Comparison of ENCODE assay signal across 8 cellular contexts in the genomic region with DNA sequence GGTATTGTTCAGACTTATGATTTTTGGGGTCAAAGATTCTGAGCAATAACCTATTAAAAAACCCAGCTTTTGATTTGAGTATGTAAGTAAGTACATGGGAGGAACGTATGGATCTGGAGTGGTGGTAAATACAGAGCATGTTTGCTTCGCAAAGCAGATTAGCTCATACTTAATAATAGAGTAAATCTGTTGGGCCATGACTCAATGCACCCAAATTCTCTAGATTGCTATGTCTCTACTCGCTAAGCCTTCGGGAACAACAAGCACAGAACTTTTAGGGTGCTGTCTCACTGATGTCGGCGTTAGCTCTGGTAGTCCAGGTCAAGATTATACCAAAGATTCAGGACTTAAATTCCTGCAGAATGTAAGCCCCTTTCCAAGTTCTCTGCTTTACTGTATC. TPM values are rescaled to one million over a fixed set of nuclear protein-coding genes. Genes with fewer than 3 reads are reported as not detected.
DNase-seq lines count a peak whose midpoint lies in the region; ATAC-seq and TF ChIP-seq lines count a peak whose summit lies in the region.

No MANE protein-coding gene starts in this region.

- intact Hi-C loops in testis (cut with DNase I; ENCODE audit: low total_unique reads): no loop called here

- H3K27me3 Mint-ChIP-seq in T-helper 2 cell treated with Interferon-gamma antibody and Interleukin-4, amounts not matched to agents 5 μg/mL and 100 μg/mL, for 36 hours (ENCODE audit: low read depth): peaks cover 8% of the 10 kb centered on the region
- peaks cover 5% of the 10 kb centered on the region for H3K27me3 Mint-ChIP-seq in activated T-helper 17 cell treated with anti-CD3 and anti-CD28 coated beads, Interleukin-2, amount 50 U/mL, for 72 hours

- H3K27me3 ChIP-seq in iPS-20b (ENCODE audit: insufficient read depth, low read length) (no peaks in the 10 kb centered on the region), testis (no peaks in the 10 kb centered on the region)

- WGBS in testis, 2 donors: 44 to 55% methylated on average over 6 of the region's 6 CpGs

- H3K4me3 ChIP-seq in iPS-20b (ENCODE audit: low read length) (peak overlapping the region; percentile 98), testis (peak overlapping the region; percentile 88 to 91)

- DNase-seq in T-helper 2 cell treated with Interferon-gamma antibody and Interleukin-4, amounts not matched to agents 5 μg/mL and 100 μg/mL, for 36 hours (ENCODE audit: low spot score): no peak
- no peak for DNase-seq in T-helper 2 cell
- no peak for DNase-seq in testis
- DNase-seq in GM19238 (ENCODE audit: insufficient read length, low spot score): no peak

- peaks cover 16% of the 10 kb centered on the region for H3K4me1 Mint-ChIP-seq in T-helper 2 cell treated with Interferon-gamma antibody and Interleukin-4, amounts not matched to agents 5 μg/mL and 100 μg/mL, for 36 hours (ENCODE audit: low read depth)
- H3K4me1 Mint-ChIP-seq in activated T-helper 17 cell treated with anti-CD3 and anti-CD28 coated beads, Interleukin-2, amount 50 U/mL, for 72 hours: peaks cover 11% of the 10 kb centered on the region

- ATAC-seq in activated T-helper 17 cell treated with anti-CD3 and anti-CD28 coated beads, Interleukin-2, amount 50 U/mL, for 72 hours (replicated peaks): peak; percentile 14
- no peak for ATAC-seq in GM18870 (IDR thresholded peaks at IDR 0.05; ENCODE audit: unreplicated experiment)
- ATAC-seq in HG03457 (IDR thresholded peaks at IDR 0.05; ENCODE audit: unreplicated experiment): no peak

- no peaks in the 10 kb centered on the region for H3K9me3 Mint-ChIP-seq in T-helper 2 cell treated with Interferon-gamma antibody and Interleukin-4, amounts not matched to agents 5 μg/mL and 100 μg/mL, for 36 hours
- no peaks in the 10 kb centered on the region for H3K9me3 Mint-ChIP-seq in activated T-helper 17 cell treated with anti-CD3 and anti-CD28 coated beads, Interleukin-2, amount 50 U/mL, for 72 hours

- no peak for TF ChIP-seq CTCF in testis (IDR thresholded peaks at IDR 0.05)

- no peaks in the 10 kb centered on the region for H3K9me3 ChIP-seq in iPS-20b (ENCODE audit: insufficient read depth, low read depth, low read length)
- no peaks in the 10 kb centered on the region for H3K9me3 ChIP-seq in testis

- peak overlapping the region; percentile 88 for H3K9ac ChIP-seq in iPS-20b (ENCODE audit: low read depth, low read length)

- peak overlapping the region; percentile 70 for H3K27ac Mint-ChIP-seq in T-helper 2 cell treated with Interferon-gamma antibody and Interleukin-4, amounts not matched to agents 5 μg/mL and 100 μg/mL, for 36 hours
- peak overlapping the region; percentile 90 for H3K27ac Mint-ChIP-seq in activated T-helper 17 cell treated with anti-CD3 and anti-CD28 coated beads, Interleukin-2, amount 50 U/mL, for 72 hours

- no peak for TF ChIP-seq POLR2A in testis (IDR thresholded peaks at IDR 0.05)

- H3K4me1 ChIP-seq in iPS-20b (ENCODE audit: insufficient read depth, low read length): peaks cover 12% of the 10 kb centered on the region; the same call in 1 of the 2 replicates
- H3K4me1 ChIP-seq in testis: peaks cover 8% of the 10 kb centered on the region

- peaks cover 4% of the 10 kb centered on the region for H3K36me3 Mint-ChIP-seq in T-helper 2 cell treated with Interferon-gamma antibody and Interleukin-4, amounts not matched to agents 5 μg/mL and 100 μg/mL, for 36 hours (ENCODE audit: low read depth)
- H3K36me3 Mint-ChIP-seq in activated T-helper 17 cell treated with anti-CD3 and anti-CD28 coated beads, Interleukin-2, amount 50 U/mL, for 72 hours (ENCODE audit: low read depth): peaks cover 18% of the 10 kb centered on the region

- H3K36me3 ChIP-seq in iPS-20b (ENCODE audit: insufficient read depth, low read depth, low read length): peaks cover 12% of the 10 kb centered on the region
- no peaks in the 10 kb centered on the region for H3K36me3 ChIP-seq in testis (ENCODE audit: low read depth, missing control alignments)

- peak overlapping the region; percentile 85 for H3K4me3 Mint-ChIP-seq in T-helper 2 cell treated with Interferon-gamma antibody and Interleukin-4, amounts not matched to agents 5 μg/mL and 100 μg/mL, for 36 hours
- peak overlapping the region; percentile 89 for H3K4me3 Mint-ChIP-seq in activated T-helper 17 cell treated with anti-CD3 and anti-CD28 coated beads, Interleukin-2, amount 50 U/mL, for 72 hours

- H3K27ac ChIP-seq in iPS-20b (ENCODE audit: low read length): peak overlapping the region; percentile 34
- H3K27ac ChIP-seq in testis: peak overlapping the region in 1 of 2 donors; percentile 92

RNA-seq across cellular contexts. Expression of a gene that starts 0.8 kb away (rescaled TPM):
- total RNA-seq in activated T-helper 17 cell treated with anti-CD3 and anti-CD28 coated beads, Interleukin-2, amount 50 U/mL, for 72 hours: 10 to 100 TPM in 1 of 2 donors, 1 to 10 TPM in 1; 8.9 to 10.8 TPM
- 10 to 100 TPM; 24.3 to 32.3 TPM for total RNA-seq in testis
- 15.3 TPM for polyA plus RNA-seq in testis (ENCODE audit: insufficient read depth, low read depth, low replicate concordance)
